8 cellular contexts compared by ENCODE assay signal in the genomic region with DNA sequence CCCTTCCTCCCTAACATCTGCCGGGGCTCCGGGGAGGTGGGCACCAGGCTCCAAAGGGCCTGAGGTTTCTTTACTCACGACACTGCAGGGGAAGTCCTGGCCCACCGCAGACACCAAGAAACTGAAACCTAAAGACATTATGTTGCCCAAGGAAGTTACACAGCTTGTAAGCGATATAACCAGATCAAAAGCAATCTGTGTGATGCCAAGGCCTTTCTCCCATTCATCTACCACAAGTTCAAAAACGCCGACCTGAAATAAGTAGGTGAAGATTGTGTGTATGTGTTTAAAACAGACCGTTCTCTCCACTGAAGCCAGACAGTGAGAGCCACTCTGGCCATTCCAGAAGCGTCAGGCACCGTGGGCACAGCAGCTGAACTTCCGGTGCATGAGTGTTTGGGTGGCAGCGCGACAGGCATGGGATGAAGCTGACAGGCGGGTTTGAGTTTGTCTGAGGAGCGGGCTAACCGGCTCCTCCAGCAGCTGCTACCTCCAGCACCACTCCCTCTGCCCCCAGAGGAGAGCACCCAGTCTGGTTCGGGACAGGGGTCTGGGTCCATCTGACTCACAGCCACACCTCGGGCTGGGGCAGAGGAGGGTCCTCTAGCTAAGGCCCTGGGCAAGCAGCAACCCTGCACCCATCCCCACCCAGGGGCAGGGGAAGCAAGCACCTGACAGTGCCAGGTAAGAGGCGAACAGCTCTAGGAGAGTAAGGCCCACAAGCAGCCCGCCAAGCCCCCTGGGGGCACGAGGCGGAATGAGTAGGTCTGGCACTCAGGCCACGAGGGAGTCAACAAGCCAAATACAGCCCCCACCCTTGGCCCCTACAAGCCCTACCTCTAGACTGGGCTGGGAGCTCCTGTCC.
A peak's percentile ranks its signal among the peaks of the same experiment; 100 is the strongest.
DNase-seq lines count a peak whose midpoint lies in the region; ATAC-seq and TF ChIP-seq lines count a peak whose summit lies in the region.

No MANE protein-coding gene starts in this region.

- DNase-seq in GM10266 (ENCODE audit: extremely low spot score): peak; percentile 83
- peak; percentile 64 for DNase-seq in activated gamma-delta T cell treated with anti-CD3 and anti-CD28 coated beads, Interleukin-2, amount 50 U/mL, for 16 hours (ENCODE audit: low read depth)
- DNase-seq in stimulated activated CD4-positive, alpha-beta T cell treated with anti-CD3 and anti-CD28 coated beads, Interleukin-1b, Interleukin-23, amount 100 ng/mL, for 48 hours: peak; percentile 68
- no peak for DNase-seq in SKM-1 treated with dmso at 0.1 percent for 144 hours (lab: John Stamatoyannopoulos, UW; ENCODE audit: unreplicated experiment)

- ATAC-seq in HG02798 (IDR thresholded peaks at IDR 0.05; ENCODE audit: poor library complexity, unreplicated experiment) (peak; percentile 29), GM19397 (IDR thresholded peaks at IDR 0.05; ENCODE audit: unreplicated experiment) (no peak)

- H3K4me1 ChIP-seq in OCI-LY3 (ENCODE audit: low read length): peaks cover 54% of the 10 kb centered on the region
- H3K4me1 ChIP-seq in iPS-15b (ENCODE audit: control insufficient read depth, insufficient read depth, low read length): peaks cover 11% of the 10 kb centered on the region

- H3K27ac ChIP-seq in OCI-LY3 (ENCODE audit: low read length): peak overlapping the region; percentile 87

- H4K20me1 ChIP-seq in OCI-LY3 (ENCODE audit: insufficient read depth, low read length): peaks cover 6% of the 10 kb centered on the region; the same call in 1 of the 2 replicates

- H3K79me2 ChIP-seq in OCI-LY3 (ENCODE audit: low read length): peaks cover 65% of the 10 kb centered on the region

- H3K4me2 ChIP-seq in OCI-LY3 (ENCODE audit: low read length): peak overlapping the region; percentile 99

- H3K4me3 ChIP-seq in OCI-LY3 (ENCODE audit: low read length) (peak overlapping the region; percentile 80), iPS-15b (ENCODE audit: low read depth, low read length) (peak overlapping the region; percentile 82)

- H3K27me3 ChIP-seq in OCI-LY3 (ENCODE audit: low read depth, low read length): no peaks in the 10 kb centered on the region
- peaks cover 7% of the 10 kb centered on the region for H3K27me3 ChIP-seq in iPS-15b (ENCODE audit: control insufficient read depth, insufficient read depth, low read length)

- H3K9ac ChIP-seq in OCI-LY3 (ENCODE audit: low read length) (peak overlapping the region; percentile 73), iPS-15b (ENCODE audit: low read depth, low read length) (no peak overlapping the region)

- H2AFZ ChIP-seq in OCI-LY3 (ENCODE audit: low read depth, low read length): no peak overlapping the region

- TF ChIP-seq CTCF in GM10266 (IDR thresholded peaks at IDR 0.05; ENCODE audit: control insufficient read depth, insufficient read depth, low read depth, missing control alignments): no peak
- no peak for TF ChIP-seq CTCF in OCI-LY3 (IDR thresholded peaks at IDR 0.05; ENCODE audit: low read depth, low read length)

- H3K9me3 ChIP-seq in OCI-LY3 (ENCODE audit: insufficient read depth, low read length) (no peaks in the 10 kb centered on the region), iPS-15b (ENCODE audit: control insufficient read depth, insufficient read depth, low read length) (no peaks in the 10 kb centered on the region)

- peaks cover 7% of the 10 kb centered on the region for H3K36me3 ChIP-seq in OCI-LY3 (replicated peaks; ENCODE audit: low read depth, low read length)
- no peaks in the 10 kb centered on the region for H3K36me3 ChIP-seq in iPS-15b (ENCODE audit: control insufficient read depth, insufficient read depth, low read length)
